In the genomic region with DNA sequence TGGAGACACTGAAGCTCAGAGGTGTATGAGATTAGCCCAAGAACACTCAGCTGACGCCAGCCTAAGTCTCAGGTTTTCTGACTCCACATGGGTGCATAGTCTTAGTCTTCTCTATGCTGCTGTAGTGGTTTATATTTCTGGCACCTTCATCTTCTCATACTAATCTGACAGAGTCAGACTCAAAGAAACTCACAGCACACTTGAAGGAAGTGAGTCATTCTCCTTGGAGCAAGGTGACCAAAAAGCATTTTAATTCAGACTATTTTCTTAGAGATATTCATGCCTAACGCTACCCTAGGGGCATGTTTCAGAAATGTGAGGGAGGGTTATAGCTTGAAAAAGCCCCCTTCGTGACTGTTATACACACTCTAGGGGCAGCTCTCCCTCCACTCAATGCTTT, we compare ENCODE assay signal across 15 cellular contexts.
A peak's percentile ranks its signal among the peaks of the same experiment; 100 is the strongest.
DNase-seq lines count a peak whose midpoint lies in the region; ATAC-seq and TF ChIP-seq lines count a peak whose summit lies in the region.
"Had no signal": no experiment of that assay in that cellular context is flagged by ENCODE, and none has a peak within 500 bp of the region (broad histone marks: within the 10 kb centered on the region; RNA-seq: fewer than 3 reads in every experiment).

No MANE protein-coding gene starts in this region.

- peak overlapping the region; percentile 65 for H3K4me2 ChIP-seq in Karpas-422 (ENCODE audit: low read depth, low read length, poor library complexity, severe bottlenecking)

- ATAC-seq in GM21576 (IDR thresholded peaks at IDR 0.05; ENCODE audit: unreplicated experiment), result no peak
- no peak for ATAC-seq in right lobe of liver
- ATAC-seq: GM12878 had no signal

- no peaks in the 10 kb centered on the region for H4K20me1 ChIP-seq in Karpas-422 (ENCODE audit: insufficient read depth, low read depth, low read length)

- H3K9ac ChIP-seq in Karpas-422 (ENCODE audit: low read length) (0 out of 2 replicates have a peak overlapping the region, but pooled peaks have one; percentile 10), adipocyte (ENCODE audit: low read length) (no peak overlapping the region)

- DNase-seq in A172 (ENCODE audit: low spot score), result peak; percentile 45
- peak; percentile 51 for DNase-seq in Karpas-422
- peak; percentile 44 for DNase-seq in adipocyte (ENCODE audit: low read depth)
- DNase-seq in fibroblast of pulmonary artery (ENCODE audit: low read depth), result peak; percentile 43
- DNase-seq in HCEC 1CT, result no peak
- no peak for DNase-seq in right lobe of liver
- DNase-seq in germinal center (ENCODE audit: low spot score), result no peak
- DNase-seq: 8988T, COR-L47, NCI-H1436, NCI-H2029 treated with DMSO at 0.1 percent for 48 hours, NCI-H510A had no signal

- H3K27ac ChIP-seq in Karpas-422 (ENCODE audit: low read length) (peak overlapping the region; percentile 70), right lobe of liver (no peak overlapping the region)
- H3K27ac ChIP-seq: SJSA1 had no signal

- no peaks in the 10 kb centered on the region for H3K9me3 ChIP-seq in Karpas-422 (ENCODE audit: low read length)
- H3K9me3 ChIP-seq in adipocyte (ENCODE audit: control insufficient read depth, low read length), result no peaks in the 10 kb centered on the region
- H3K9me3 ChIP-seq in right lobe of liver, result no peaks in the 10 kb centered on the region
- H3K9me3 ChIP-seq: SJSA1 had no signal

- H2AFZ ChIP-seq in Karpas-422 (ENCODE audit: low read length), result no peak overlapping the region

- WGBS in right lobe of liver (ENCODE audit: insufficient coverage, low coverage, low lambda C conversion rate, missing lambda C conversion rate), result 56% methylated on average over 3 of the region's 3 CpGs

- H3K4me3 ChIP-seq in Karpas-422 (ENCODE audit: low read length) (peak overlapping the region; percentile 24; the same call in 1 of the 2 replicates), adipocyte (ENCODE audit: low read length) (no peak overlapping the region), fibroblast of pulmonary artery (replicated peaks; ENCODE audit: low read depth, low read length) (no peak overlapping the region), right lobe of liver (no peak overlapping the region)
- H3K4me3 ChIP-seq: GM12878, SJSA1 had no signal

- intact Hi-C loops in right lobe of liver (cut with DNase I), result no loop called here

- H3K27me3 ChIP-seq in Karpas-422 (ENCODE audit: low read length) (no peaks in the 10 kb centered on the region), adipocyte (replicated peaks; ENCODE audit: control insufficient read depth, insufficient read depth, low read length) (no peaks in the 10 kb centered on the region), right lobe of liver (no peaks in the 10 kb centered on the region)
- H3K27me3 ChIP-seq: SJSA1 had no signal

- H3K9me2 ChIP-seq in Karpas-422 (replicated peaks; ENCODE audit: insufficient read depth, low read length), result no peaks in the 10 kb centered on the region

- H3K79me2 ChIP-seq in Karpas-422 (ENCODE audit: low read length), result no peaks in the 10 kb centered on the region

- H3K36me3 ChIP-seq in Karpas-422 (ENCODE audit: insufficient read depth, low read length), result no peaks in the 10 kb centered on the region
- H3K36me3 ChIP-seq in adipocyte (ENCODE audit: control insufficient read depth, insufficient read depth, low read length, severe bottlenecking), result no peaks in the 10 kb centered on the region
- no peaks in the 10 kb centered on the region for H3K36me3 ChIP-seq in right lobe of liver
- H3K36me3 ChIP-seq: SJSA1 had no signal

- H3K4me1 ChIP-seq in Karpas-422 (ENCODE audit: low read length) (peaks cover 28% of the 10 kb centered on the region), adipocyte (ENCODE audit: control insufficient read depth, insufficient read depth, low read length) (no peaks in the 10 kb centered on the region), right lobe of liver (no peaks in the 10 kb centered on the region)
- H3K4me1 ChIP-seq: SJSA1 had no signal

- TF ChIP-seq POLR2A in right lobe of liver (IDR thresholded peaks at IDR 0.05), result no peak

- TF ChIP-seq CTCF in fibroblast of pulmonary artery (IDR thresholded peaks at IDR 0.05; ENCODE audit: low read length, missing control alignments) (no peak), right lobe of liver (IDR thresholded peaks at IDR 0.05) (no peak)

Comparison
In these comparisons a context has a peak if more than half of its experiments do, and no peak if none do; other contexts are left out.
1. DNase-seq: peak in A172 (single experiment), Karpas-422 (single experiment), adipocyte (single experiment) and fibroblast of pulmonary artery (single experiment); none in HCEC 1CT (single experiment), right lobe of liver (0 of 3) and germinal center (single experiment).